Comparison of ENCODE assay signal across 9 cellular contexts in the genomic region with DNA sequence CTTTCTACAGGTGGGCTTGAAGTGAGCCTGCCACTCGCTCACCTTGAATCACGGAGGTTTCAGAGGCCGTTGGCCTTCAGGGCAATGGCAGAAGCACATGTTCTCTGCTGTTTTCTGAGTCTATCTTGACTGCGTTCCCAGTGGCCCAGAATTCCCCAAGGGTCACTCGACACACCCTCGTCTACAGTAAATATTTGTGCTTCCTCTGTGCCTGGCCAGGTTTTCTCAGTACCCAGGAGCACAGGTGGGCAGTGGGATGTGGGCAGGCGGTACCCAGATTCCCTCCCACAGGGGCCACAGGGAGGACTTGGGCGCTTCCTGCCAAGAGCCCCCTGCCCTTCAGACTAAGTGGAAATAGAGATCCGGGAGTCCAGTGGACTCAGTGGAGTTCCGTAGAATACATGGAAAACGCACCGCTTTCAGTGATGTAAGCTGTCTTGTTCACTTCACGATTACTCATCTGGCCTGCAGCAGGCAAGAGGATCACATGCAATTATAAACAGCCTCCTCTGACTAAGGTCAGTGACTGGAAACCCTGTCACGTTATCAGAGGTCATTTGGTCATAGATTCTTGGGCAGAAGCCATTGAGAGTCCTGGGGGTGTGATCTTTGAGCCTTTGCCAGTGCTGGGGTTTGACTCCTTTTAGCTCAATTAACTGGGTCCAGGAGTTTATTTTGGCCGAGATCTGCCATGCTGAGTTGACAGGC.
DNase-seq lines count a peak whose midpoint lies in the region; ATAC-seq and TF ChIP-seq lines count a peak whose summit lies in the region.
"Had no signal": no experiment of that assay in that cellular context is flagged by ENCODE, and none has a peak within 500 bp of the region (broad histone marks: within the 10 kb centered on the region; RNA-seq: fewer than 3 reads in every experiment).

No MANE protein-coding gene starts in this region.

- no peaks in the 10 kb centered on the region for H3K9me3 Mint-ChIP-seq in activated naive CD8-positive, alpha-beta T cell treated with anti-CD3 and anti-CD28 coated beads for 36 hours

- intact Hi-C loops in sigmoid colon (cut with DNase I): no loop called here

- H3K27ac Mint-ChIP-seq in activated naive CD8-positive, alpha-beta T cell treated with anti-CD3 and anti-CD28 coated beads for 36 hours: no peak overlapping the region

- H3K4me3 Mint-ChIP-seq in activated naive CD8-positive, alpha-beta T cell treated with anti-CD3 and anti-CD28 coated beads for 36 hours: no peak overlapping the region

- peaks cover 0 to 45% (median 4%) of the 10 kb centered on the region in 3 donors for H3K4me1 ChIP-seq in gastroesophageal sphincter
- H3K4me1 ChIP-seq in sigmoid colon: peaks cover 0 to 50% (median 35%) of the 10 kb centered on the region in 4 donors

- TF ChIP-seq POLR2A in gastroesophageal sphincter (IDR thresholded peaks at IDR 0.05): no peak
- no peak for TF ChIP-seq POLR2A in sigmoid colon (IDR thresholded peaks at IDR 0.05)

- 35 to 44% methylated on average over 2 to 5 of the region's 15 CpGs for WGBS in gastroesophageal sphincter (ENCODE audit: low coverage in 1 of 2), 2 donors
- 12 to 61% methylated on average over 15 of the region's 15 CpGs for WGBS in sigmoid colon, 2 donors

- no peaks in the 10 kb centered on the region for H3K9me3 ChIP-seq in gastroesophageal sphincter
- H3K9me3 ChIP-seq in sigmoid colon: no peaks in the 10 kb centered on the region

- peaks cover 17% of the 10 kb centered on the region for H3K4me1 Mint-ChIP-seq in activated naive CD8-positive, alpha-beta T cell treated with anti-CD3 and anti-CD28 coated beads for 36 hours

- no peak overlapping the region for H3K4me3 ChIP-seq in gastroesophageal sphincter
- H3K4me3 ChIP-seq in sigmoid colon: no peak overlapping the region
- H3K4me3 ChIP-seq: SK-N-MC had no signal

- H3K36me3 ChIP-seq in gastroesophageal sphincter (no peaks in the 10 kb centered on the region), sigmoid colon (no peaks in the 10 kb centered on the region)

- no peak for TF ChIP-seq CTCF in gastroesophageal sphincter (IDR thresholded peaks at IDR 0.05)
- no peak for TF ChIP-seq CTCF in sigmoid colon (IDR thresholded peaks at IDR 0.05)

- H3K27me3 Mint-ChIP-seq in activated naive CD8-positive, alpha-beta T cell treated with anti-CD3 and anti-CD28 coated beads for 36 hours: peaks cover 5% of the 10 kb centered on the region

- H3K27me3 ChIP-seq in gastroesophageal sphincter (no peaks in the 10 kb centered on the region), sigmoid colon (no peaks in the 10 kb centered on the region)

- DNase-seq in H4 (ENCODE audit: low spot score) (peak; percentile 91), sigmoid colon (no peak), NCI-H1105 treated with DMSO at 0.1 percent for 48 hours (lab: John Stamatoyannopoulos, UW) (no peak)
- DNase-seq in activated naive CD8-positive, alpha-beta T cell treated with anti-CD3 and anti-CD28 coated beads for 36 hours: no peak

- no peaks in the 10 kb centered on the region for H3K36me3 Mint-ChIP-seq in activated naive CD8-positive, alpha-beta T cell treated with anti-CD3 and anti-CD28 coated beads for 36 hours

- H3K27ac ChIP-seq in gastroesophageal sphincter (peak overlapping the region; percentile 18 to 79 (median 68)), sigmoid colon (peak overlapping the region; percentile 64 to 69 (median 66))
- H3K27ac ChIP-seq: SK-N-MC had no signal

- TF ChIP-seq EP300 in gastroesophageal sphincter (IDR thresholded peaks at IDR 0.05) (no peak), sigmoid colon (IDR thresholded peaks at IDR 0.05) (peak in 1 of 4 donors; percentile 12)

- ATAC-seq in SK-N-SH treated with all-trans-retinoic acid at 6 μM for 48 hours (peak; percentile 90), gastroesophageal sphincter (peak; percentile 80), HG03342 (IDR thresholded peaks at IDR 0.05; ENCODE audit: unreplicated experiment) (no peak), GM18907 (IDR thresholded peaks at IDR 0.05; ENCODE audit: unreplicated experiment) (no peak)

TF ChIP-seq in SK-N-SH treated with all-trans-retinoic acid at 6 μM for 48 hours, 23 proteins besides CTCF, POLR2A, EP300 and RAD21:
- TF ChIP-seq SNAI2 (CRISPR knock-in tag; IDR thresholded peaks at IDR 0.05) (no peak), ZNF565 (CRISPR knock-in tag; conservative IDR thresholded peaks at IDR 0.05; ENCODE audit: low read depth) (no peak), ISL1 (CRISPR knock-in tag; IDR thresholded peaks at IDR 0.05) (peak; percentile 80), ZFP3 (CRISPR knock-in tag; IDR thresholded peaks at IDR 0.05) (0 out of 2 replicates have a peak, but pooled peaks have one; percentile 53), ZC3H10 (CRISPR knock-in tag; IDR thresholded peaks at IDR 0.05) (no peak)

Comparison
In these comparisons a context has a peak if more than half of its experiments do, and no peak if none do; other contexts are left out.
1. ATAC-seq: peak in SK-N-SH treated with all-trans-retinoic acid at 6 μM for 48 hours (single experiment) and gastroesophageal sphincter (single experiment); none in HG03342 (single experiment) and GM18907 (single experiment).